ENCODE assay signal across 10 cellular contexts in genomic region chr14:103819503-103820307, GRCh38. TPM values are rescaled to one million over a fixed set of nuclear protein-coding genes. Genes with fewer than 3 reads are reported as not detected.
DNase-seq lines count a peak whose midpoint lies in the region; ATAC-seq and TF ChIP-seq lines count a peak whose summit lies in the region.
"Had no signal": no experiment of that assay in that cellular context is flagged by ENCODE, and none has a peak within 500 bp of the region (broad histone marks: within the 10 kb centered on the region; RNA-seq: fewer than 3 reads in every experiment).

No MANE protein-coding gene starts in this region.

- peaks cover 37% of the 10 kb centered on the region for H3K4me1 Mint-ChIP-seq in activated naive CD4-positive, alpha-beta T cell treated with anti-CD3 and anti-CD28 coated beads for 36 hours (ENCODE audit: low read depth)
- peaks cover 31% of the 10 kb centered on the region for H3K4me1 Mint-ChIP-seq in activated CD4-positive, alpha-beta memory T cell treated with anti-CD3 and anti-CD28 coated beads for 36 hours (ENCODE audit: low read depth)

- H3K27me3 Mint-ChIP-seq in activated naive CD4-positive, alpha-beta T cell treated with anti-CD3 and anti-CD28 coated beads for 36 hours (ENCODE audit: low read depth) = no peaks in the 10 kb centered on the region
- H3K27me3 Mint-ChIP-seq in activated CD4-positive, alpha-beta memory T cell treated with anti-CD3 and anti-CD28 coated beads for 36 hours = no peaks in the 10 kb centered on the region

- intact Hi-C loops in activated naive CD4-positive, alpha-beta T cell treated with anti-CD3 and anti-CD28 coated beads for 36 hours (cut with micrococcal nuclease) = no loop called here
- intact Hi-C loops in activated CD4-positive, alpha-beta memory T cell treated with anti-CD3 and anti-CD28 coated beads for 36 hours (cut with micrococcal nuclease) = no loop called here

- no peak overlapping the region for H3K27ac Mint-ChIP-seq in activated naive CD4-positive, alpha-beta T cell treated with anti-CD3 and anti-CD28 coated beads for 36 hours
- H3K27ac Mint-ChIP-seq in activated CD4-positive, alpha-beta memory T cell treated with anti-CD3 and anti-CD28 coated beads for 36 hours = peak overlapping the region; percentile 56
- H3K27ac Mint-ChIP-seq: T-helper 1 cell treated with Interleukin-12 subunit alpha and Interleukin-12 subunit beta and Interleukin-4 antibody, amounts not matched to agents 30 μg/mL and 1 μg/mL, for 36 hours had no signal

- no peaks in the 10 kb centered on the region for H3K36me3 Mint-ChIP-seq in activated naive CD4-positive, alpha-beta T cell treated with anti-CD3 and anti-CD28 coated beads for 36 hours (ENCODE audit: low read depth)
- H3K36me3 Mint-ChIP-seq in activated CD4-positive, alpha-beta memory T cell treated with anti-CD3 and anti-CD28 coated beads for 36 hours = no peaks in the 10 kb centered on the region

- H3K4me1 ChIP-seq in iPS-15b (ENCODE audit: control insufficient read depth, insufficient read depth, low read length) (peaks cover 10% of the 10 kb centered on the region), thoracic aorta (ENCODE audit: control insufficient read depth in 1 of 2, low read depth in 2 of 2) (peaks cover 9 to 15% of the 10 kb centered on the region in 2 donors)

- peak overlapping the region; percentile 30 for H3K4me3 Mint-ChIP-seq in activated naive CD4-positive, alpha-beta T cell treated with anti-CD3 and anti-CD28 coated beads for 36 hours
- no peak overlapping the region for H3K4me3 Mint-ChIP-seq in activated CD4-positive, alpha-beta memory T cell treated with anti-CD3 and anti-CD28 coated beads for 36 hours
- H3K4me3 Mint-ChIP-seq: T-helper 1 cell treated with Interleukin-12 subunit alpha and Interleukin-12 subunit beta and Interleukin-4 antibody, amounts not matched to agents 30 μg/mL and 1 μg/mL, for 36 hours had no signal

- DNase-seq in activated naive CD4-positive, alpha-beta T cell treated with anti-CD3 and anti-CD28 coated beads for 36 hours = no peak
- DNase-seq in activated naive CD4-positive, alpha-beta T cell treated with anti-CD3 and anti-CD28 coated beads, Interleukin-2, amount 50 U/mL, for 16 hours = no peak
- no peak for DNase-seq in activated CD4-positive, alpha-beta memory T cell treated with anti-CD3 and anti-CD28 coated beads for 36 hours
- DNase-seq in thoracic aorta (ENCODE audit: low spot score) (no peak), SHP77 (lab: John Stamatoyannopoulos, UW) (no peak)
- DNase-seq: DND-41 had no signal

- H3K4me3 ChIP-seq in iPS-15b (ENCODE audit: low read depth, low read length) = peak overlapping the region; percentile 23
- H3K4me3 ChIP-seq in thoracic aorta = peak overlapping the region; percentile 53

- ATAC-seq in thoracic aorta (ENCODE audit: insufficient number of reproducible peaks, low FRiP score, low read depth) = no peak
- ATAC-seq in HG03439 (IDR thresholded peaks at IDR 0.05; ENCODE audit: unreplicated experiment) = no peak
- ATAC-seq in HG02571 (IDR thresholded peaks at IDR 0.05; ENCODE audit: unreplicated experiment) = no peak

- CTCF ChIA-PET in activated naive CD4-positive, alpha-beta T cell treated with anti-CD3 and anti-CD28 coated beads for 36 hours (lab: Charles Lee) = interaction anchor here (0.6 to 2.5 kb wide), 3 partner anchors 11 to 81 kb away, joined by 4 to 9 read pairs (median 4); no protein-coding TSS in a partner anchor
- CTCF ChIA-PET in activated CD4-positive, alpha-beta memory T cell treated with anti-CD3 and anti-CD28 coated beads for 36 hours (lab: Charles Lee) = interaction anchor here (0.5 to 1.6 kb wide), 7 partner anchors 11 to 1125 kb away, joined by 3 to 11 read pairs (median 3); no protein-coding TSS in a partner anchor

- no peaks in the 10 kb centered on the region for H3K27me3 ChIP-seq in iPS-15b (ENCODE audit: control insufficient read depth, insufficient read depth, low read length)
- no peaks in the 10 kb centered on the region for H3K27me3 ChIP-seq in thoracic aorta (replicated peaks; ENCODE audit: insufficient read depth)

- H3K9ac ChIP-seq in iPS-15b (ENCODE audit: low read depth, low read length) = no peak overlapping the region

- H3K9me3 ChIP-seq in iPS-15b (ENCODE audit: control insufficient read depth, insufficient read depth, low read length) (no peaks in the 10 kb centered on the region), thoracic aorta (no peaks in the 10 kb centered on the region)

- no peak for TF ChIP-seq CTCF in thoracic aorta (IDR thresholded peaks at IDR 0.05)

- H3K36me3 ChIP-seq in iPS-15b (ENCODE audit: control insufficient read depth, insufficient read depth, low read length) (no peaks in the 10 kb centered on the region), thoracic aorta (no peaks in the 10 kb centered on the region)

- H3K9me3 Mint-ChIP-seq in activated naive CD4-positive, alpha-beta T cell treated with anti-CD3 and anti-CD28 coated beads for 36 hours = no peaks in the 10 kb centered on the region
- no peaks in the 10 kb centered on the region for H3K9me3 Mint-ChIP-seq in activated CD4-positive, alpha-beta memory T cell treated with anti-CD3 and anti-CD28 coated beads for 36 hours
- H3K9me3 Mint-ChIP-seq: T-helper 1 cell treated with Interleukin-12 subunit alpha and Interleukin-12 subunit beta and Interleukin-4 antibody, amounts not matched to agents 30 μg/mL and 1 μg/mL, for 36 hours had no signal

- POLR2A ChIA-PET in activated CD4-positive, alpha-beta memory T cell treated with anti-CD3 and anti-CD28 coated beads for 36 hours (lab: Charles Lee) = no interaction called here

- H3K27ac ChIP-seq in thoracic aorta = no peak overlapping the region

RNA-seq across cellular contexts. Expression of gene PPP1R13B, which starts 27.7 kb away (rescaled TPM):
- total RNA-seq in activated naive CD4-positive, alpha-beta T cell treated with anti-CD3 and anti-CD28 coated beads for 36 hours = 1 to 10 TPM; 8.0 to 8.6 TPM
- total RNA-seq in activated CD4-positive, alpha-beta memory T cell treated with anti-CD3 and anti-CD28 coated beads for 36 hours = 10 to 100 TPM; 13.5 to 14.8 TPM
- total RNA-seq in thoracic aorta = 10 to 100 TPM; 10.7 to 15.3 TPM
